In the genomic region with DNA sequence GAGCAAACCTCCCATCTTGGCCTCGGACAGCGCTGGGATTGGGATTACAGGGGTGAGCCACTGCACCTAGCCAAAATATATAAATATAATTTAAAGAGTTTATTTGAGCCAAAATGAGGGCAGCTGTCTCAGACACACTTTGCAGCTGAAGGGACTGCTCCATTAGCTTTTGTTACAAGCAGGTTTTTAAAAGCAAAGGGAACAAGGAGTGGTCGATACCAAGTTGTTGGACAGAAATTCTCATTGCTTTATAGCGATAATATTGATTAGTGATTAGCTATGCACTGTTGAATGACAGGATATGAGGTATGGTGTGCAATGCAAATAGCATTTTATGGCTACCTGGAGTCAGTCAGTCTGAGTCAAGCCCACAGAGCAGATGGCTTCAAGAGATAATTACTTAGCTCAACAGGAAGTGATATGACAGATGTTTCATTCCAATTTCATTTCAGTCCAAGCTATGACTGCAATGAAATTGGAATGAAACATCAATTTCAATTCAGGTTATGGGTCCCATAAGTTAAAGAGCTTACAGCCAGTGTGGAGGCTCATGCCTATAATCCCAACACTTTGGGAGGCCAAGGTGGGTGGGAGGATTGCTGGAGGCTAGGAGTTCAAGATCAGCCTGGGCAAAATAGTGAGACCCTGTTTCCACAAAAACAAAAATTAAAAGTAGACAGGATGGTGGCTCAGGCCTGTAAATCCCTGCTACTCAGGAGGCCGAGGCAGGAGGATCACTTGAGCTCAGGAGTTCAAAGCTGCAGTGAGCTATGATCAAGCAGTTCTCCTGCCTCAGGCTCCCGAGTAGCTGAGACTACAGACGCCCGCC, we compare ENCODE assay signal across 1 cellular context.
TF ChIP-seq lines count a peak whose summit lies in the region.

No MANE protein-coding gene starts in this region.

TF ChIP-seq in K562, 482 proteins besides CTCF, POLR2A, EP300 and RAD21 (continued from another document and continues in another):
- TF ChIP-seq, protein P1, sequence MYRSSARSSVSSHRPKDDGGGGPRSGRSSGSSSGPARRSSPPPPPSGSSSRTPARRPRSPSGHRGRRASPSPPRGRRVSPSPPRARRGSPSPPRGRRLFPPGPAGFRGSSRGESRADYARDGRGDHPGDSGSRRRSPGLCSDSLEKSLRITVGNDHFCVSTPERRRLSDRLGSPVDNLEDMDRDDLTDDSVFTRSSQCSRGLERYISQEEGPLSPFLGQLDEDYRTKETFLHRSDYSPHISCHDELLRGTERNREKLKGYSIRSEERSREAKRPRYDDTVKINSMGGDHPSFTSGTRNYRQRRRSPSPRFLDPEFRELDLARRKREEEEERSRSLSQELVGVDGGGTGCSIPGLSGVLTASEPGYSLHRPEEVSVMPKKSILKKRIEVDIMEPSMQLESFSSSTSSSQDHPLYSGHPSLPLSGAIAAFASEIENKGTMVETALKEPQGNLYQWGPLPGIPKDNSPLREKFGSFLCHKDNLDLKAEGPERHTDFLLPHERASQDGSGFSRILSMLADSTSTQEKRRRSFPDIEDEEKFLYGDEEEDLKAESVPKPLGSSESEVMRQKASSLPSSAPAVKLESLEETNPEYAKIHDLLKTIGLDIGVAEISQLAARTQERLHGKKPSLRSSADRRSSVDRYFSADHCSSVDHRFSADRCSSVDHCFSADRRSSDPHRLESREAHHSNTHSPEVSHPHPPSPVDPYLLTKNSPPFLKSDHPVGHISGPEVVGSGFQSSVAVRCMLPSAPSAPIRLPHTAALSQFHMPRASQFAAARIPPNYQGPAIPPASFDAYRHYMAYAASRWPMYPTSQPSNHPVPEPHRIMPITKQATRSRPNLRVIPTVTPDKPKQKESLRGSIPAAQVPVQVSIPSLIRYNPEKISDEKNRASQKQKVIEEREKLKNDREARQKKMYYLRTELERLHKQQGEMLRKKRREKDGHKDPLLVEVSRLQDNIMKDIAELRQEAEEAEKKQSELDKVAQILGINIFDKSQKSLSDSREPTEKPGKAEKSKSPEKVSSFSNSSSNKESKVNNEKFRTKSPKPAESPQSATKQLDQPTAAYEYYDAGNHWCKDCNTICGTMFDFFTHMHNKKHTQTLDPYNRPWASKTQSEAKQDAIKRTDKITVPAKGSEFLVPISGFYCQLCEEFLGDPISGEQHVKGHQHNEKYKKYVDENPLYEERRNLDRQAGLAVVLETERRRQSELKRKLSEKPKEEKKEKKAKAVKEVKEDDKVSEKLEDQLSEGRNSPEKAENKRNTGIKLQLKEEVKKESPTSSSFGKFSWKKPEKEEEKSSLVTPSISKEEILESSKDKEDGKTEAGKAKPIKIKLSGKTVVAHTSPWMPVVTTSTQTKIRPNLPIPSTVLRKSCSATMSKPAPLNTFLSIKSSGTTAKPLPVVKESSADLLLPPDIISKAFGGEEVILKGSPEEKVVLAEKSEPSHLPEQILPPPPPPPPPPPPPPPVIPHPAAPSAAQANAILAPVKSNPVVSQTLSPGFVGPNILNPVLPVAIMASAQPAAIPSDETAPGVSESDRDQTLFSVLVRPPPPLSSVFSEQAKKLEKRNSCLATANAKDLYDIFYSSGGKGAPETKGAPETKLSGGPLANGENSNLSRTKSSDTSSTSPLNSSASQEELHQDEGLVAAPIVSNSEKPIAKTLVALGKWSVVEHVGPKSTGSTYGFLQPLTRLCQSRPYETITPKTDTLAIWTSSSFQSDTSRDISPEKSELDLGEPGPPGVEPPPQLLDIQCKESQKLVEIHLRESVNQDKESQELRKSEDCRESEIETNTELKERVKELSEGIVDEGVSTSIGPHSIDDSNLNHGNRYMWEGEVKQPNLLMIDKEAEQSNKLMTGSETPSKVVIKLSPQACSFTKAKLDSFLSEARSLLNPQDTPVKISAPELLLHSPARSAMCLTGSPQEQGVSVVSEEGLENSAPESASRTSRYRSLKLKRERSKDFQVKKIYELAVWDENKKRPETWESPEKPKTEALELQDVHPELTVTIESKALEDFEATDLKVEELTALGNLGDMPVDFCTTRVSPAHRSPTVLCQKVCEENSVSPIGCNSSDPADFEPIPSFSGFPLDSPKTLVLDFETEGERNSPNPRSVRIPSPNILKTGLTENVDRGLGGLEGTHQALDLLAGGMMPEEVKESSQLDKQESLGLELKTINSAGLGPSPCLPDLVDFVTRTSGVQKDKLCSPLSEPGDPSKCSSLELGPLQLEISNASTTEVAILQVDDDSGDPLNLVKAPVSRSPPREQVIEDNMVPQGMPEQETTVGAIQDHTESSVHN (IDR thresholded peaks at IDR 0.05; ENCODE audit: borderline replicate concordance in 1 of 2, low read depth in 1 of 2): 0 out of 4 replicates have a peak, but pooled peaks have one; percentile 24 to 42
- peak; percentile 88; the same call in 1 of the 2 replicates for TF ChIP-seq MTA1 (IDR thresholded peaks at IDR 0.05; ENCODE audit: borderline replicate concordance)
- TF ChIP-seq, protein P2, sequence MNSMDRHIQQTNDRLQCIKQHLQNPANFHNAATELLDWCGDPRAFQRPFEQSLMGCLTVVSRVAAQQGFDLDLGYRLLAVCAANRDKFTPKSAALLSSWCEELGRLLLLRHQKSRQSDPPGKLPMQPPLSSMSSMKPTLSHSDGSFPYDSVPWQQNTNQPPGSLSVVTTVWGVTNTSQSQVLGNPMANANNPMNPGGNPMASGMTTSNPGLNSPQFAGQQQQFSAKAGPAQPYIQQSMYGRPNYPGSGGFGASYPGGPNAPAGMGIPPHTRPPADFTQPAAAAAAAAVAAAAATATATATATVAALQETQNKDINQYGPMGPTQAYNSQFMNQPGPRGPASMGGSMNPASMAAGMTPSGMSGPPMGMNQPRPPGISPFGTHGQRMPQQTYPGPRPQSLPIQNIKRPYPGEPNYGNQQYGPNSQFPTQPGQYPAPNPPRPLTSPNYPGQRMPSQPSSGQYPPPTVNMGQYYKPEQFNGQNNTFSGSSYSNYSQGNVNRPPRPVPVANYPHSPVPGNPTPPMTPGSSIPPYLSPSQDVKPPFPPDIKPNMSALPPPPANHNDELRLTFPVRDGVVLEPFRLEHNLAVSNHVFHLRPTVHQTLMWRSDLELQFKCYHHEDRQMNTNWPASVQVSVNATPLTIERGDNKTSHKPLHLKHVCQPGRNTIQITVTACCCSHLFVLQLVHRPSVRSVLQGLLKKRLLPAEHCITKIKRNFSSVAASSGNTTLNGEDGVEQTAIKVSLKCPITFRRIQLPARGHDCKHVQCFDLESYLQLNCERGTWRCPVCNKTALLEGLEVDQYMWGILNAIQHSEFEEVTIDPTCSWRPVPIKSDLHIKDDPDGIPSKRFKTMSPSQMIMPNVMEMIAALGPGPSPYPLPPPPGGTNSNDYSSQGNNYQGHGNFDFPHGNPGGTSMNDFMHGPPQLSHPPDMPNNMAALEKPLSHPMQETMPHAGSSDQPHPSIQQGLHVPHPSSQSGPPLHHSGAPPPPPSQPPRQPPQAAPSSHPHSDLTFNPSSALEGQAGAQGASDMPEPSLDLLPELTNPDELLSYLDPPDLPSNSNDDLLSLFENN (IDR thresholded peaks at IDR 0.05; ENCODE audit: low read depth in 2 of 2, low read length in 2 of 2): 0 out of 4 replicates have a peak, but pooled peaks of 1 of the 2 experiments have one; percentile 58
- peak; percentile 76 for TF ChIP-seq NCOR1 (IDR thresholded peaks at IDR 0.05)
- TF ChIP-seq NFIC (IDR thresholded peaks at IDR 0.05): 0 out of 2 replicates have a peak, but pooled peaks have one; percentile 9
- peak; percentile 34 for TF ChIP-seq STAT5A (IDR thresholded peaks at IDR 0.05; ENCODE audit: borderline replicate concordance, low read length)
- TF ChIP-seq YY1 (IDR thresholded peaks at IDR 0.05; ENCODE audit: borderline replicate concordance in 1 of 3, control insufficient read depth in 1 of 3, extremely low read depth in 1 of 3, insufficient read depth in 3 of 3, insufficient read length in 1 of 3, insufficient replicate concordance in 2 of 3, low read depth in 1 of 3, low read length in 2 of 3): no peak
- no peak for TF ChIP-seq SIRT6 (IDR thresholded peaks at IDR 0.05; ENCODE audit: low read depth, low read length)
- TF ChIP-seq, protein P3, sequence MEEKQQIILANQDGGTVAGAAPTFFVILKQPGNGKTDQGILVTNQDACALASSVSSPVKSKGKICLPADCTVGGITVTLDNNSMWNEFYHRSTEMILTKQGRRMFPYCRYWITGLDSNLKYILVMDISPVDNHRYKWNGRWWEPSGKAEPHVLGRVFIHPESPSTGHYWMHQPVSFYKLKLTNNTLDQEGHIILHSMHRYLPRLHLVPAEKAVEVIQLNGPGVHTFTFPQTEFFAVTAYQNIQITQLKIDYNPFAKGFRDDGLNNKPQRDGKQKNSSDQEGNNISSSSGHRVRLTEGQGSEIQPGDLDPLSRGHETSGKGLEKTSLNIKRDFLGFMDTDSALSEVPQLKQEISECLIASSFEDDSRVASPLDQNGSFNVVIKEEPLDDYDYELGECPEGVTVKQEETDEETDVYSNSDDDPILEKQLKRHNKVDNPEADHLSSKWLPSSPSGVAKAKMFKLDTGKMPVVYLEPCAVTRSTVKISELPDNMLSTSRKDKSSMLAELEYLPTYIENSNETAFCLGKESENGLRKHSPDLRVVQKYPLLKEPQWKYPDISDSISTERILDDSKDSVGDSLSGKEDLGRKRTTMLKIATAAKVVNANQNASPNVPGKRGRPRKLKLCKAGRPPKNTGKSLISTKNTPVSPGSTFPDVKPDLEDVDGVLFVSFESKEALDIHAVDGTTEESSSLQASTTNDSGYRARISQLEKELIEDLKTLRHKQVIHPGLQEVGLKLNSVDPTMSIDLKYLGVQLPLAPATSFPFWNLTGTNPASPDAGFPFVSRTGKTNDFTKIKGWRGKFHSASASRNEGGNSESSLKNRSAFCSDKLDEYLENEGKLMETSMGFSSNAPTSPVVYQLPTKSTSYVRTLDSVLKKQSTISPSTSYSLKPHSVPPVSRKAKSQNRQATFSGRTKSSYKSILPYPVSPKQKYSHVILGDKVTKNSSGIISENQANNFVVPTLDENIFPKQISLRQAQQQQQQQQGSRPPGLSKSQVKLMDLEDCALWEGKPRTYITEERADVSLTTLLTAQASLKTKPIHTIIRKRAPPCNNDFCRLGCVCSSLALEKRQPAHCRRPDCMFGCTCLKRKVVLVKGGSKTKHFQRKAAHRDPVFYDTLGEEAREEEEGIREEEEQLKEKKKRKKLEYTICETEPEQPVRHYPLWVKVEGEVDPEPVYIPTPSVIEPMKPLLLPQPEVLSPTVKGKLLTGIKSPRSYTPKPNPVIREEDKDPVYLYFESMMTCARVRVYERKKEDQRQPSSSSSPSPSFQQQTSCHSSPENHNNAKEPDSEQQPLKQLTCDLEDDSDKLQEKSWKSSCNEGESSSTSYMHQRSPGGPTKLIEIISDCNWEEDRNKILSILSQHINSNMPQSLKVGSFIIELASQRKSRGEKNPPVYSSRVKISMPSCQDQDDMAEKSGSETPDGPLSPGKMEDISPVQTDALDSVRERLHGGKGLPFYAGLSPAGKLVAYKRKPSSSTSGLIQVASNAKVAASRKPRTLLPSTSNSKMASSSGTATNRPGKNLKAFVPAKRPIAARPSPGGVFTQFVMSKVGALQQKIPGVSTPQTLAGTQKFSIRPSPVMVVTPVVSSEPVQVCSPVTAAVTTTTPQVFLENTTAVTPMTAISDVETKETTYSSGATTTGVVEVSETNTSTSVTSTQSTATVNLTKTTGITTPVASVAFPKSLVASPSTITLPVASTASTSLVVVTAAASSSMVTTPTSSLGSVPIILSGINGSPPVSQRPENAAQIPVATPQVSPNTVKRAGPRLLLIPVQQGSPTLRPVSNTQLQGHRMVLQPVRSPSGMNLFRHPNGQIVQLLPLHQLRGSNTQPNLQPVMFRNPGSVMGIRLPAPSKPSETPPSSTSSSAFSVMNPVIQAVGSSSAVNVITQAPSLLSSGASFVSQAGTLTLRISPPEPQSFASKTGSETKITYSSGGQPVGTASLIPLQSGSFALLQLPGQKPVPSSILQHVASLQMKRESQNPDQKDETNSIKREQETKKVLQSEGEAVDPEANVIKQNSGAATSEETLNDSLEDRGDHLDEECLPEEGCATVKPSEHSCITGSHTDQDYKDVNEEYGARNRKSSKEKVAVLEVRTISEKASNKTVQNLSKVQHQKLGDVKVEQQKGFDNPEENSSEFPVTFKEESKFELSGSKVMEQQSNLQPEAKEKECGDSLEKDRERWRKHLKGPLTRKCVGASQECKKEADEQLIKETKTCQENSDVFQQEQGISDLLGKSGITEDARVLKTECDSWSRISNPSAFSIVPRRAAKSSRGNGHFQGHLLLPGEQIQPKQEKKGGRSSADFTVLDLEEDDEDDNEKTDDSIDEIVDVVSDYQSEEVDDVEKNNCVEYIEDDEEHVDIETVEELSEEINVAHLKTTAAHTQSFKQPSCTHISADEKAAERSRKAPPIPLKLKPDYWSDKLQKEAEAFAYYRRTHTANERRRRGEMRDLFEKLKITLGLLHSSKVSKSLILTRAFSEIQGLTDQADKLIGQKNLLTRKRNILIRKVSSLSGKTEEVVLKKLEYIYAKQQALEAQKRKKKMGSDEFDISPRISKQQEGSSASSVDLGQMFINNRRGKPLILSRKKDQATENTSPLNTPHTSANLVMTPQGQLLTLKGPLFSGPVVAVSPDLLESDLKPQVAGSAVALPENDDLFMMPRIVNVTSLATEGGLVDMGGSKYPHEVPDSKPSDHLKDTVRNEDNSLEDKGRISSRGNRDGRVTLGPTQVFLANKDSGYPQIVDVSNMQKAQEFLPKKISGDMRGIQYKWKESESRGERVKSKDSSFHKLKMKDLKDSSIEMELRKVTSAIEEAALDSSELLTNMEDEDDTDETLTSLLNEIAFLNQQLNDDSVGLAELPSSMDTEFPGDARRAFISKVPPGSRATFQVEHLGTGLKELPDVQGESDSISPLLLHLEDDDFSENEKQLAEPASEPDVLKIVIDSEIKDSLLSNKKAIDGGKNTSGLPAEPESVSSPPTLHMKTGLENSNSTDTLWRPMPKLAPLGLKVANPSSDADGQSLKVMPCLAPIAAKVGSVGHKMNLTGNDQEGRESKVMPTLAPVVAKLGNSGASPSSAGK (IDR thresholded peaks at IDR 0.05): no peak
- TF ChIP-seq, protein P4, sequence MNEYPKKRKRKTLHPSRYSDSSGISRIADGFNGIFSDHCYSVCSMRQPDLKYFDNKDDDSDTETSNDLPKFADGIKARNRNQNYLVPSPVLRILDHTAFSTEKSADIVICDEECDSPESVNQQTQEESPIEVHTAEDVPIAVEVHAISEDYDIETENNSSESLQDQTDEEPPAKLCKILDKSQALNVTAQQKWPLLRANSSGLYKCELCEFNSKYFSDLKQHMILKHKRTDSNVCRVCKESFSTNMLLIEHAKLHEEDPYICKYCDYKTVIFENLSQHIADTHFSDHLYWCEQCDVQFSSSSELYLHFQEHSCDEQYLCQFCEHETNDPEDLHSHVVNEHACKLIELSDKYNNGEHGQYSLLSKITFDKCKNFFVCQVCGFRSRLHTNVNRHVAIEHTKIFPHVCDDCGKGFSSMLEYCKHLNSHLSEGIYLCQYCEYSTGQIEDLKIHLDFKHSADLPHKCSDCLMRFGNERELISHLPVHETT (CRISPR knock-in tag; conservative IDR thresholded peaks at IDR 0.05 in 1 of 2, IDR thresholded peaks at IDR 0.05 in 1 of 2): no peak; a peak in 1 of 4 replicates
- peak; percentile 64; the same call in 1 of the 2 replicates for TF ChIP-seq NCOA1 (IDR thresholded peaks at IDR 0.05; ENCODE audit: low read depth)
- TF ChIP-seq, protein P5, sequence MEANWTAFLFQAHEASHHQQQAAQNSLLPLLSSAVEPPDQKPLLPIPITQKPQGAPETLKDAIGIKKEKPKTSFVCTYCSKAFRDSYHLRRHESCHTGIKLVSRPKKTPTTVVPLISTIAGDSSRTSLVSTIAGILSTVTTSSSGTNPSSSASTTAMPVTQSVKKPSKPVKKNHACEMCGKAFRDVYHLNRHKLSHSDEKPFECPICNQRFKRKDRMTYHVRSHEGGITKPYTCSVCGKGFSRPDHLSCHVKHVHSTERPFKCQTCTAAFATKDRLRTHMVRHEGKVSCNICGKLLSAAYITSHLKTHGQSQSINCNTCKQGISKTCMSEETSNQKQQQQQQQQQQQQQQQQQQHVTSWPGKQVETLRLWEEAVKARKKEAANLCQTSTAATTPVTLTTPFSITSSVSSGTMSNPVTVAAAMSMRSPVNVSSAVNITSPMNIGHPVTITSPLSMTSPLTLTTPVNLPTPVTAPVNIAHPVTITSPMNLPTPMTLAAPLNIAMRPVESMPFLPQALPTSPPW (CRISPR knock-in tag; IDR thresholded peaks at IDR 0.05): peak; percentile 16; the same call in 1 of the 2 replicates
- peak; percentile 64 for TF ChIP-seq ZNF766 (CRISPR knock-in tag; conservative IDR thresholded peaks at IDR 0.05)
- TF ChIP-seq ZSCAN29 (IDR thresholded peaks at IDR 0.05): no peak
